In genomic region chr6:130041594-130041993, GRCh38 we compare ENCODE assay signal across 31 cellular contexts. TPM values are rescaled to one million over a fixed set of nuclear protein-coding genes. Genes with fewer than 3 reads are reported as not detected.
DNase-seq lines count a peak whose midpoint lies in the region; ATAC-seq, FAIRE-seq and TF ChIP-seq lines count a peak whose summit lies in the region.
"Had no signal": no experiment of that assay in that cellular context is flagged by ENCODE, and none has a peak within 500 bp of the region (broad histone marks: within the 10 kb centered on the region; RNA-seq: fewer than 3 reads in every experiment).

No MANE protein-coding gene starts in this region.

- peak overlapping the region; percentile 70 for H3K27ac Mint-ChIP-seq in activated naive CD8-positive, alpha-beta T cell treated with anti-CD3 and anti-CD28 coated beads, Interleukin-2, amount 10 ng/mL, durations not matched to agents 7 days and 5 days
- no peak overlapping the region for H3K27ac Mint-ChIP-seq in activated naive CD8-positive, alpha-beta T cell treated with anti-CD3 and anti-CD28 coated beads for 36 hours
- peak overlapping the region; percentile 37 for H3K27ac Mint-ChIP-seq in stimulated activated naive B cell treated with anti-CD40 and anti-IgM and Interleukin-4, amounts not matched to agents 10 μg/mL and 1 μg/mL and 100 μg/mL, for 72 hours
- no peak overlapping the region for H3K27ac Mint-ChIP-seq in CD4-positive, alpha-beta T cell
- H3K27ac Mint-ChIP-seq: B cell; CD8-positive, alpha-beta T cell; mesothelial cell of epicardium had no signal

- peak; percentile 63 for FAIRE-seq in GM19239 (lab: Jason Lieb, UNC)

- peaks cover 4% of the 10 kb centered on the region for H3K9me3 Mint-ChIP-seq in activated naive CD8-positive, alpha-beta T cell treated with anti-CD3 and anti-CD28 coated beads, Interleukin-2, amount 10 ng/mL, durations not matched to agents 7 days and 5 days
- H3K9me3 Mint-ChIP-seq in activated naive CD8-positive, alpha-beta T cell treated with anti-CD3 and anti-CD28 coated beads for 36 hours = no peaks in the 10 kb centered on the region
- no peaks in the 10 kb centered on the region for H3K9me3 Mint-ChIP-seq in stimulated activated naive B cell treated with anti-CD40 and anti-IgM and Interleukin-4, amounts not matched to agents 10 μg/mL and 1 μg/mL and 100 μg/mL, for 72 hours
- H3K9me3 Mint-ChIP-seq in CD4-positive, alpha-beta T cell = no peaks in the 10 kb centered on the region
- H3K9me3 Mint-ChIP-seq: activated T-cell treated with anti-CD3 and anti-CD28 coated beads, Interleukin-2, amount 50 U/mL, for 4 hours; CD8-positive, alpha-beta T cell had no signal

- no peaks in the 10 kb centered on the region for H3K27me3 Mint-ChIP-seq in activated naive CD8-positive, alpha-beta T cell treated with anti-CD3 and anti-CD28 coated beads, Interleukin-2, amount 10 ng/mL, durations not matched to agents 7 days and 5 days
- H3K27me3 Mint-ChIP-seq in activated naive CD8-positive, alpha-beta T cell treated with anti-CD3 and anti-CD28 coated beads for 36 hours = no peaks in the 10 kb centered on the region
- H3K27me3 Mint-ChIP-seq in stimulated activated naive B cell treated with anti-CD40 and anti-IgM and Interleukin-4, amounts not matched to agents 10 μg/mL and 1 μg/mL and 100 μg/mL, for 72 hours = no peaks in the 10 kb centered on the region
- no peaks in the 10 kb centered on the region for H3K27me3 Mint-ChIP-seq in CD4-positive, alpha-beta T cell
- H3K27me3 Mint-ChIP-seq: B cell had no signal

- H3K27ac ChIP-seq in CD4-positive, alpha-beta T cell (ENCODE audit: low read depth, low read length) = no peak overlapping the region
- H3K27ac ChIP-seq: colonic mucosa, gastroesophageal sphincter, hepatocyte, neutrophil, SK-N-MC, tibial nerve had no signal

- no peaks in the 10 kb centered on the region for H3K27me3 ChIP-seq in CD4-positive, alpha-beta T cell (ENCODE audit: control insufficient read depth, insufficient read depth, low read length)
- H3K27me3 ChIP-seq: colonic mucosa, gastroesophageal sphincter, hepatocyte, neutrophil, tibial nerve had no signal

- peaks cover 22% of the 10 kb centered on the region for H3K4me1 Mint-ChIP-seq in activated naive CD8-positive, alpha-beta T cell treated with anti-CD3 and anti-CD28 coated beads, Interleukin-2, amount 10 ng/mL, durations not matched to agents 7 days and 5 days
- H3K4me1 Mint-ChIP-seq in activated naive CD8-positive, alpha-beta T cell treated with anti-CD3 and anti-CD28 coated beads for 36 hours = peaks cover 28% of the 10 kb centered on the region
- peaks cover 14 to 22% of the 10 kb centered on the region in 2 donors for H3K4me1 Mint-ChIP-seq in stimulated activated naive B cell treated with anti-CD40 and anti-IgM and Interleukin-4, amounts not matched to agents 10 μg/mL and 1 μg/mL and 100 μg/mL, for 72 hours
- H3K4me1 Mint-ChIP-seq in CD4-positive, alpha-beta T cell (ENCODE audit: low read depth) = peaks cover 36% of the 10 kb centered on the region

- no peaks in the 10 kb centered on the region for H3K9me3 ChIP-seq in CD4-positive, alpha-beta T cell (ENCODE audit: control insufficient read depth, low read length)
- H3K9me3 ChIP-seq: colonic mucosa, gastroesophageal sphincter, neutrophil, tibial nerve had no signal

- H3K36me3 Mint-ChIP-seq in activated naive CD8-positive, alpha-beta T cell treated with anti-CD3 and anti-CD28 coated beads, Interleukin-2, amount 10 ng/mL, durations not matched to agents 7 days and 5 days = peaks cover 41% of the 10 kb centered on the region
- peaks cover 10% of the 10 kb centered on the region for H3K36me3 Mint-ChIP-seq in activated naive CD8-positive, alpha-beta T cell treated with anti-CD3 and anti-CD28 coated beads for 36 hours
- peaks cover 12 to 17% of the 10 kb centered on the region in 2 donors for H3K36me3 Mint-ChIP-seq in stimulated activated naive B cell treated with anti-CD40 and anti-IgM and Interleukin-4, amounts not matched to agents 10 μg/mL and 1 μg/mL and 100 μg/mL, for 72 hours
- H3K36me3 Mint-ChIP-seq in CD4-positive, alpha-beta T cell (ENCODE audit: low read depth) = peaks cover 45% of the 10 kb centered on the region

- POLR2A ChIA-PET in activated naive CD8-positive, alpha-beta T cell treated with anti-CD3 and anti-CD28 coated beads, Interleukin-2, amount 10 ng/mL, durations not matched to agents 7 days and 5 days (lab: Charles Lee) = no interaction called here
- POLR2A ChIA-PET in CD4-positive, alpha-beta T cell (lab: Charles Lee) = no interaction called here

- TF ChIP-seq CTCF in CD4-positive, alpha-beta T cell (IDR thresholded peaks at IDR 0.05) = no peak

- CTCF ChIA-PET in CD4-positive, alpha-beta T cell (lab: Charles Lee) = no interaction called here

- peak overlapping the region; percentile 31 for H3K4me3 Mint-ChIP-seq in activated naive CD8-positive, alpha-beta T cell treated with anti-CD3 and anti-CD28 coated beads, Interleukin-2, amount 10 ng/mL, durations not matched to agents 7 days and 5 days
- H3K4me3 Mint-ChIP-seq in activated naive CD8-positive, alpha-beta T cell treated with anti-CD3 and anti-CD28 coated beads for 36 hours = no peak overlapping the region
- no peak overlapping the region for H3K4me3 Mint-ChIP-seq in stimulated activated naive B cell treated with anti-CD40 and anti-IgM and Interleukin-4, amounts not matched to agents 10 μg/mL and 1 μg/mL and 100 μg/mL, for 72 hours
- no peak overlapping the region for H3K4me3 Mint-ChIP-seq in CD4-positive, alpha-beta T cell
- H3K4me3 Mint-ChIP-seq: activated T-cell treated with anti-CD3 and anti-CD28 coated beads, Interleukin-2, amount 50 U/mL, for 4 hours; B cell; CD8-positive, alpha-beta T cell; mesothelial cell of epicardium had no signal

- ATAC-seq in activated naive CD8-positive, alpha-beta T cell treated with anti-CD3 and anti-CD28 coated beads, Interleukin-2, amount 10 ng/mL, durations not matched to agents 7 days and 5 days (ENCODE audit: low read depth) = no peak
- ATAC-seq in HG02852 (IDR thresholded peaks at IDR 0.05; ENCODE audit: unreplicated experiment) = peak; percentile 68
- no peak for ATAC-seq in stimulated activated naive B cell treated with anti-CD40 and anti-IgM and Interleukin-4, amounts not matched to agents 10 μg/mL and 1 μg/mL and 100 μg/mL, for 72 hours (replicated peaks)
- no peak for ATAC-seq in CD4-positive, alpha-beta T cell (ENCODE audit: poor library complexity)
- ATAC-seq: activated T-cell treated with anti-CD3 and anti-CD28 coated beads, Interleukin-2, amount 50 U/mL, for 4 hours; CD8-positive, alpha-beta T cell; gastroesophageal sphincter; HCT116; PC-3; right cardiac atrium had no signal

- DNase-seq in activated naive CD8-positive, alpha-beta T cell treated with anti-CD3 and anti-CD28 coated beads, Interleukin-2, amount 10 ng/mL, durations not matched to agents 7 days and 5 days = no peak
- no peak for DNase-seq in activated naive CD8-positive, alpha-beta T cell treated with anti-CD3 and anti-CD28 coated beads for 36 hours
- DNase-seq in GM19239 (ENCODE audit: insufficient read length, low spot score) = no peak
- no peak for DNase-seq in stimulated activated naive B cell treated with anti-CD40 and anti-IgM and Interleukin-4, amounts not matched to agents 10 μg/mL and 1 μg/mL and 100 μg/mL, for 72 hours
- DNase-seq in CD4-positive, alpha-beta T cell = no peak
- DNase-seq in NK-92 (lab: John Stamatoyannopoulos, UW; ENCODE audit: unreplicated experiment) = no peak
- no peak for DNase-seq in NCI-H1048 (lab: John Stamatoyannopoulos, UW)
- DNase-seq: activated CD4-positive, alpha-beta T cell treated with anti-CD3 and anti-CD28 coated beads for 1 hour; activated T-cell treated with anti-CD3 and anti-CD28 coated beads, Interleukin-2, amount 50 U/mL, for 4 hours; CD8-positive, alpha-beta T cell; colonic mucosa; DMS 273 treated with DMSO at 0.1 percent for 48 hours; effector CD4-positive, alpha-beta T cell; kidney glomerular epithelial cell; NCI-H1105 treated with DMSO at 0.1 percent for 48 hours; NCI-H1930; NCI-H510A treated with DMSO at 0.1 percent for 48 hours; NK-92 treated with Interleukin-12 subunit alpha and Interleukin-12 subunit beta, amount 100 ng/mL, for 24 hours; PC-3; right cardiac atrium; stimulated activated CD4-positive, alpha-beta T cell treated with anti-CD3 and anti-CD28 coated beads, Interleukin-1b, Interleukin-23, amount 100 ng/mL, for 48 hours; stimulated activated CD8-positive, alpha-beta memory T cell treated with anti-CD3 and anti-CD28 coated beads, Interleukin-4, amount 100 ng/mL, for 48 hours had no signal

- intact Hi-C loops in CD4-positive, alpha-beta T cell (cut with DNase I, micrococcal nuclease) = no loop called here

RNA-seq across cellular contexts. Expression of gene L3MBTL3, which starts 23.2 kb away (rescaled TPM):
- 10 to 100 TPM; 35.5 to 39.7 TPM for total RNA-seq in activated naive CD8-positive, alpha-beta T cell treated with anti-CD3 and anti-CD28 coated beads, Interleukin-2, amount 10 ng/mL, durations not matched to agents 7 days and 5 days
- 10 to 100 TPM; 11.1 to 12.9 TPM for total RNA-seq in activated naive CD8-positive, alpha-beta T cell treated with anti-CD3 and anti-CD28 coated beads for 36 hours
- total RNA-seq in CD4-positive, alpha-beta T cell = 10 to 100 TPM; 29.0 to 30.1 TPM

Comparison
In these comparisons a context has a peak if more than half of its experiments do, and no peak if none do; other contexts are left out.
1. H3K27ac Mint-ChIP-seq: peak in activated naive CD8-positive, alpha-beta T cell treated with anti-CD3 and anti-CD28 coated beads, Interleukin-2, amount 10 ng/mL, durations not matched to agents 7 days and 5 days (single experiment) and stimulated activated naive B cell treated with anti-CD40 and anti-IgM and Interleukin-4, amounts not matched to agents 10 μg/mL and 1 μg/mL and 100 μg/mL, for 72 hours (single experiment); none in activated naive CD8-positive, alpha-beta T cell treated with anti-CD3 and anti-CD28 coated beads for 36 hours (single experiment) and CD4-positive, alpha-beta T cell (single experiment).